ENCODE assay signal across 29 cellular contexts in the genomic region with DNA sequence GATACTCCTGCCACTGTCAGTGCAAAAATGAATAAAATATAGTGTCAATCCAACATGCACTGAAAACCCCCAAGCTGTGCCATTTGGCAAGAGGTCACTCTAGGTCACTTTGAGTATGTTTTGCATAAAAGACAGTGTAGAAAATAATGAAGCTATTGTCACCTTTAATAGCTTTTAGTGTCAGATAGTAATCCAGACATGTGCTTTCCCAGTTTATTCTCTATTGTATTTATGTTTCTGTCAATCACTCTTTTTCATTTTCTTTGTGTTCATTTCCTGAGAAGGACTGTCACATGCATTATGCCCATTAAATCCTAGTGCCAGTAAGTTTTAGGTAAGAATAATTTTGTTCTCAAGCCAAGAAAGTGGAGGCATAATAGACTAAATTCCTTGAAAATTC.
"Had no signal": no experiment of that assay in that cellular context is flagged by ENCODE, and none has a peak within 500 bp of the region (broad histone marks: within the 10 kb centered on the region; RNA-seq: fewer than 3 reads in every experiment).

No MANE protein-coding gene starts in this region.

- H3K36me3 ChIP-seq: adrenal gland, esophagus muscularis mucosa, gastrocnemius medialis, heart left ventricle had no signal

- H3K27ac ChIP-seq: adrenal gland, body of pancreas, esophagus muscularis mucosa, foreskin keratinocyte, gastrocnemius medialis, heart left ventricle had no signal

- ATAC-seq: activated CD4-positive, alpha-beta T cell treated with anti-CD3 and anti-CD28 coated beads for 36 hours; activated CD8-positive, alpha-beta memory T cell treated with anti-CD3 and anti-CD28 coated beads, Interleukin-2, amount 10 ng/mL, durations not matched to agents 7 days and 5 days; activated CD8-positive, alpha-beta T cell treated with anti-CD3 and anti-CD28 coated beads, Interleukin-2, amount 10 ng/mL, durations not matched to agents 7 days and 5 days; activated naive CD8-positive, alpha-beta T cell treated with anti-CD3 and anti-CD28 coated beads, Interleukin-2, amount 50 U/mL, for 24 hours; body of pancreas; effector memory CD8-positive, alpha-beta T cell; foreskin keratinocyte; gastrocnemius medialis; heart left ventricle had no signal

- H3K9me3 ChIP-seq: adrenal gland, body of pancreas, esophagus muscularis mucosa, gastrocnemius medialis, heart left ventricle had no signal

- H3K27me3 ChIP-seq: adrenal gland, body of pancreas, esophagus muscularis mucosa, foreskin keratinocyte, gastrocnemius medialis, heart left ventricle had no signal

- H3K4me1 ChIP-seq: adrenal gland, body of pancreas, esophagus muscularis mucosa, foreskin keratinocyte, gastrocnemius medialis, heart left ventricle had no signal

- DNase-seq: activated CD4-positive, alpha-beta memory T cell treated with anti-CD3 and anti-CD28 coated beads for 36 hours; activated CD4-positive, alpha-beta T cell treated with anti-CD3 and anti-CD28 coated beads for 36 hours; activated CD4-positive, alpha-beta T cell treated with anti-CD3 and anti-CD28 coated beads, Interleukin-2, amount 10 ng/mL, durations not matched to agents 24 days and 14 days; activated CD4-positive, CD25-positive, alpha-beta regulatory T cell; activated CD4-positive, CD25-positive, alpha-beta regulatory T cell treated with anti-CD3 and anti-CD28 coated beads, Interleukin-2, amount 50 U/mL, for 72 hours; activated CD8-positive, alpha-beta memory T cell treated with anti-CD3 and anti-CD28 coated beads, Interleukin-2, amount 10 ng/mL, durations not matched to agents 7 days and 5 days; activated CD8-positive, alpha-beta memory T cell treated with anti-CD3 and anti-CD28 coated beads, Interleukin-2, amount 50 U/mL, for 4 hours; activated CD8-positive, alpha-beta T cell treated with anti-CD3 and anti-CD28 coated beads, Interleukin-2, amount 10 ng/mL, durations not matched to agents 7 days and 5 days; activated effector memory CD4-positive, alpha-beta T cell treated with anti-CD3 and anti-CD28 coated beads, Interleukin-2, amount 50 U/mL, for 16 hours; activated naive CD4-positive, alpha-beta T cell treated with anti-CD3 and anti-CD28 coated beads for 36 hours; activated naive CD8-positive, alpha-beta T cell treated with anti-CD3 and anti-CD28 coated beads for 36 hours; activated naive CD8-positive, alpha-beta T cell treated with anti-CD3 and anti-CD28 coated beads, Interleukin-2, amount 50 U/mL, for 24 hours; activated T-cell treated with anti-CD3 and anti-CD28 coated beads, Interleukin-2, amount 50 U/mL, for 1 hour; activated T-cell treated with anti-CD3 and anti-CD28 coated beads, Interleukin-2, amount 50 U/mL, for 48 hours; adrenal gland; amygdala; aorta; body of pancreas; caudate nucleus; cortex of kidney; dermis blood vessel endothelial cell; effector CD4-positive, alpha-beta T cell; effector memory CD8-positive, alpha-beta T cell; erythroblast; foreskin keratinocyte; gastrocnemius medialis; glutamatergic neuron; heart left ventricle had no signal

- H3K4me3 ChIP-seq: adrenal gland, body of pancreas, esophagus muscularis mucosa, gastrocnemius medialis, heart left ventricle had no signal
